ENCODE assay signal across 29 cellular contexts in the genomic region with DNA sequence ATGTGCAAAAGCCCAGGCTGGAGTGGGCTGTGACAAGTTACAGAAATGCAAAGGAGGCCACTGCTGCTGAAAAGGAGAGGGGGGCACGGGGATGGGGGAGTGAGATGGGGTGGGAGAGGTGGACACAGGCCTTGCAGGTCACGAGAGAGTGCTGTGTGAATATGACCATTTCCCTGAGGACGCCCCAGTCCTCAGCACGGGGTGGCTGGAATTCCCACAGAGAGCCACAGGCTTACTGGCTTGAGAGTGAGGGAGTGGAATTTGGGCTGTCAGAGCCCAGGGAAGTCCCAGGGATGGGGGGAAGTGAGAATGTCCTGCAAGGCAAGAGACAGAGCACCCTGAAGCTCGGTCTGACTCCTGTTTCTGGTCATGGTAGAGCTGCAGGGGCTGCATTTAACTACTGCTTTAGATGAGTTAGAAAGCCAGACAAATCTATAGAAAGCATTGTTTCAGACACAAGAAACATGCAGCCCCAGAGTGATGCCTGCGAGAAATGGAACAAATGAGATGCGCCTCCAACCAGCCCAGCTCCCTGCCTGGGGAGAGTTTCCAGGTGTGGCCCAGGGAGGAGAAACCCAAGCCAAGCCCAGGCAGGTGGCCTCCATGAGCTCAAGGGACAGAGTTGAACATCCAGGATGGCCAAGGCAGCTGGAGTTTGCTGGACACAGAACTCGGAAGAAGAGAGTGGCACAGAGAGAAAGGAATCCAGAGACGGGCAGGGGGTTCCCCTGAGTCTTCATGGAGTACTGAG. TPM values are rescaled to one million over a fixed set of nuclear protein-coding genes. Genes with fewer than 3 reads are reported as not detected.
DNase-seq lines count a peak whose midpoint lies in the region; ATAC-seq, FAIRE-seq and TF ChIP-seq lines count a peak whose summit lies in the region.
"Had no signal": no experiment of that assay in that cellular context is flagged by ENCODE, and none has a peak within 500 bp of the region (broad histone marks: within the 10 kb centered on the region; RNA-seq: fewer than 3 reads in every experiment).

No MANE protein-coding gene starts in this region.

- CTCF ChIA-PET in HepG2 (lab: Yijun Ruan, JAX; ENCODE audit: low intra/inter-chr PET ratio, low total read pairs) (no interaction called here), H1 (lab: Charles Lee; ENCODE audit: partially characterized antibody) (interaction anchor here (0.7 to 1.7 kb wide), 2 partner anchors 19 to 89 kb away, joined by 3 to 7 read pairs; no protein-coding TSS in a partner anchor)

- no peak overlapping the region for H2BK12ac ChIP-seq in H1 (ENCODE audit: low read depth, low read length)

- H3K23ac ChIP-seq in H1 (ENCODE audit: insufficient read length): no peak overlapping the region

- no peak for TF ChIP-seq EP300 in HepG2 (IDR thresholded peaks at IDR 0.05; ENCODE audit: low read depth in 2 of 2, low read length in 2 of 2)
- no peak for TF ChIP-seq EP300 in HepG2 (CRISPR knock-in tag; IDR thresholded peaks at IDR 0.05; ENCODE audit: borderline replicate concordance)
- no peak for TF ChIP-seq EP300 in H1 (IDR thresholded peaks at IDR 0.05; ENCODE audit: borderline replicate concordance in 1 of 2, low read depth in 2 of 2, low read length in 2 of 2)

- ATAC-seq in right lobe of liver (peak in 1 of 4 donors; percentile 12), HepG2 (no peak; the same call in 2 of the 3 replicates), omental fat pad (ENCODE audit: low FRiP score) (no peak)
- ATAC-seq: left colon; psoas muscle; stimulated activated naive B cell treated with anti-CD40 and anti-IgM and Interleukin-4, amounts not matched to agents 10 μg/mL and 1 μg/mL and 100 μg/mL, for 72 hours; WTC11 had no signal

- POLR2A ChIA-PET in HepG2 (lab: Yijun Ruan, JAX) (no interaction called here), H1 (lab: Charles Lee; ENCODE audit: partially characterized antibody) (interaction anchor here (0.8 to 2.6 kb wide), 3 partner anchors 11 to 29 kb away, joined by 3 to 14 read pairs (median 3); no protein-coding TSS in a partner anchor)

- H4K5ac ChIP-seq in H1 (ENCODE audit: insufficient read length, low read depth, low read length): no peak overlapping the region

- TF ChIP-seq POLR2A in right lobe of liver (IDR thresholded peaks at IDR 0.05) (no peak), HepG2 (IDR thresholded peaks at IDR 0.05; ENCODE audit: insufficient read depth in 1 of 2, low read depth in 2 of 2, low read length in 2 of 2) (no peak), H1 (IDR thresholded peaks at IDR 0.05; ENCODE audit: control extremely low read depth in 1 of 2, low read depth in 2 of 2, low read length in 2 of 2) (no peak)

- WGBS in right lobe of liver (ENCODE audit: insufficient coverage, low coverage, low lambda C conversion rate, missing lambda C conversion rate): 59% methylated on average over 8 of the region's 9 CpGs
- 22% methylated on average over 9 of the region's 9 CpGs for WGBS in HepG2 (ENCODE audit: low lambda C conversion rate)
- WGBS in H1 (ENCODE audit: extremely low coverage in 1 of 2, insufficient coverage in 1 of 2, insufficient read length in 1 of 2, insufficient replicate concordance in 2 of 2, low coverage in 1 of 2, low lambda C conversion rate in 2 of 2, missing lambda C conversion rate in 1 of 2), 2 experiments: 92% methylated on average over 7 of the region's 9 CpGs; no CpG with 5 or more reads in 1 of the 2 experiments

- H2BK120ac ChIP-seq in H1 (replicated peaks; ENCODE audit: low read depth, low read length): no peak overlapping the region

- no TSS peak for BruUV-seq in HepG2 (replicated peaks; lab: Mats Ljungman, UMichigan)

- intact Hi-C loops in right lobe of liver (cut with DNase I) (no loop called here), HepG2 (cut with micrococcal nuclease; ENCODE audit: unreplicated experiment) (no loop called here), posterior vena cava (cut with DNase I) (no loop called here)

- no peak for TF ChIP-seq CTCF in right lobe of liver (IDR thresholded peaks at IDR 0.05)
- no peak for TF ChIP-seq CTCF in HepG2 (CRISPR knock-in tag; IDR thresholded peaks at IDR 0.05)
- no peak for TF ChIP-seq CTCF in H1 (IDR thresholded peaks at IDR 0.05; ENCODE audit: control extremely low read depth in 1 of 3, insufficient read depth in 1 of 3, low read depth in 1 of 3, low read length in 3 of 3)
- no peak for TF ChIP-seq CTCF in omental fat pad (IDR thresholded peaks at IDR 0.05)

- H3K79me2 ChIP-seq in HepG2 (ENCODE audit: insufficient read depth, low read length) (no peaks in the 10 kb centered on the region), H1 (ENCODE audit: control insufficient read depth in 1 of 2, insufficient read depth in 2 of 2, low read length in 2 of 2) (no peaks in the 10 kb centered on the region)

- FAIRE-seq in HepG2 (lab: Jason Lieb, UNC) (no peak), H1 (lab: Jason Lieb, UNC) (no peak)
- FAIRE-seq: endothelial cell of umbilical vein had no signal

- no peak overlapping the region for H3K4ac ChIP-seq in H1 (replicated peaks; ENCODE audit: insufficient read length, low read depth, low read length)

- DNase-seq in right lobe of liver (peak in 2 of 3 donors; percentile 5 to 28), HepG2 (ENCODE audit: low spot score) (no peak), H1 (ENCODE audit: low read depth in 1 of 2, low spot score in 2 of 2) (peak in 1 of 2 experiments; percentile 28), posterior vena cava (ENCODE audit: low spot score) (peak; percentile 65), omental fat pad (ENCODE audit: low spot score) (no peak), NCI-H2171 (lab: John Stamatoyannopoulos, UW) (no peak)
- DNase-seq in stimulated activated CD4-positive, alpha-beta T cell treated with anti-CD3 and anti-CD28 coated beads, Interleukin-12 subunit alpha, Interleukin-12 subunit beta, amount 100 ng/mL, for 4 hours: no peak
- DNase-seq: activated CD4-positive, alpha-beta T cell treated with anti-CD3 and anti-CD28 coated beads, Interleukin-2, amount 50 U/mL, for 1 hour; activated CD8-positive, alpha-beta memory T cell treated with anti-CD3 and anti-CD28 coated beads, Interleukin-2, amount 50 U/mL, for 4 hours; activated naive CD4-positive, alpha-beta T cell treated with anti-CD3 and anti-CD28 coated beads for 36 hours; amniotic stem cell; CD8-positive, alpha-beta memory T cell; cerebellar nuclear complex; DMS 273 treated with DMSO at 0.1 percent for 48 hours; hippocampal formation; KBM-7; left colon; mesenchymal stem cell; NCI-H1092 treated with DMSO at 0.1 percent for 48 hours; NCI-H187; NCI-H2171 treated with DMSO at 0.1 percent for 48 hours; NCI-H524; NK-92 treated with Interleukin-12 subunit alpha and Interleukin-12 subunit beta, amount 100 ng/mL, for 24 hours; psoas muscle; stimulated activated naive B cell treated with anti-CD40 and anti-IgM and Interleukin-4, amounts not matched to agents 10 μg/mL and 1 μg/mL and 100 μg/mL, for 72 hours had no signal

- H3K23me2 ChIP-seq in H1 (ENCODE audit: low read depth, low read length): no peaks in the 10 kb centered on the region

- no peak overlapping the region for H3K9ac ChIP-seq in HepG2 (ENCODE audit: insufficient read depth, low read depth, low read length)
- no peak overlapping the region for H3K9ac ChIP-seq in H1 (replicated peaks in 1 of 4; ENCODE audit: extremely low read depth in 1 of 4, low read depth in 3 of 4, low read length in 3 of 4)

- H3K14ac ChIP-seq in H1 (ENCODE audit: insufficient read length): no peak overlapping the region

- H3K79me1 ChIP-seq in H1 (ENCODE audit: low read depth, low read length): no peaks in the 10 kb centered on the region; the same call in 1 of the 2 replicates

- no peak overlapping the region for H4K91ac ChIP-seq in H1 (replicated peaks; ENCODE audit: insufficient read length, low read length)

- no peaks in the 10 kb centered on the region for H3K9me3 ChIP-seq in right lobe of liver
- H3K9me3 ChIP-seq in HepG2 (ENCODE audit: low read length): no peaks in the 10 kb centered on the region
- H3K9me3 ChIP-seq in H1 (ENCODE audit: insufficient read depth in 2 of 2, low read depth in 1 of 2, low read length in 1 of 2): no peaks in the 10 kb centered on the region; a peak in 1 of 4 replicates
- H3K9me3 ChIP-seq: neutrophil, uterus had no signal

- H3K27ac ChIP-seq in right lobe of liver: no peak overlapping the region
- H3K27ac ChIP-seq in HepG2 (ENCODE audit: extremely low read length, insufficient read depth, low read length): no peak overlapping the region
- no peak overlapping the region for H3K27ac ChIP-seq in H1 (ENCODE audit: low read depth, low read length)
- H3K27ac ChIP-seq: neutrophil, psoas muscle, uterus had no signal

- TF ChIP-seq RAD21 in HepG2 (CRISPR knock-in tag; IDR thresholded peaks at IDR 0.05) (no peak), H1 (IDR thresholded peaks at IDR 0.05 in 1 of 2, conservative IDR thresholded peaks at IDR 0.05 in 1 of 2; ENCODE audit: low read depth in 2 of 2, low read length in 2 of 2) (no peak)

- in situ Hi-C loops in HepG2 (cut with HindIII; ENCODE audit: extremely low pct_ligation_motif_present, low pct_unique_long_range_greater_than_20kb): no loop called here

- no peak overlapping the region for H2BK5ac ChIP-seq in H1 (ENCODE audit: low read depth, low read length)

- H4K20me1 ChIP-seq in HepG2 (ENCODE audit: insufficient read depth, low read length): no peaks in the 10 kb centered on the region
- H4K20me1 ChIP-seq in H1 (replicated peaks in 1 of 2; ENCODE audit: control insufficient read depth in 1 of 2, insufficient read depth in 2 of 2, low read length in 2 of 2): no peaks in the 10 kb centered on the region

- H2BK15ac ChIP-seq in H1 (ENCODE audit: low read length): no peak overlapping the region

- H3K56ac ChIP-seq in H1 (replicated peaks; ENCODE audit: insufficient read length, low read depth, low read length): no peak overlapping the region

- no peak overlapping the region for H2AFZ ChIP-seq in HepG2 (ENCODE audit: low read length)
- no peak overlapping the region for H2AFZ ChIP-seq in H1 (ENCODE audit: low read length)

- H2BK20ac ChIP-seq in H1 (ENCODE audit: low read length): no peak overlapping the region; the same call in 1 of the 2 replicates

- H3K27me3 ChIP-seq in right lobe of liver (no peaks in the 10 kb centered on the region), HepG2 (ENCODE audit: control insufficient read depth in 1 of 2, insufficient read depth in 2 of 2, low read length in 2 of 2) (peaks cover 16 to 52% of the 10 kb centered on the region in 2 experiments), H1 (replicated peaks in 1 of 4; ENCODE audit: control insufficient read depth in 3 of 4, extremely low read depth in 1 of 4, insufficient read depth in 3 of 4, low read length in 3 of 4) (peaks cover 0 to 4% (median 1%) of the 10 kb centered on the region in 4 experiments; a peak in 3 of 7 replicates)
- H3K27me3 ChIP-seq: uterus had no signal

- peak overlapping the region; percentile 83; the same call in 1 of the 2 replicates for H2AK5ac ChIP-seq in H1 (ENCODE audit: low read depth, low read length)

- no peak overlapping the region for H3K18ac ChIP-seq in H1 (ENCODE audit: extremely low read depth, low read length)

- no peaks in the 10 kb centered on the region for H3K36me3 ChIP-seq in right lobe of liver
- H3K36me3 ChIP-seq in HepG2 (replicated peaks in 1 of 2; ENCODE audit: control insufficient read depth in 1 of 2, insufficient read depth in 2 of 2, low read length in 2 of 2): no peaks in the 10 kb centered on the region
- H3K36me3 ChIP-seq in H1 (ENCODE audit: control insufficient read depth in 2 of 4, insufficient read depth in 4 of 4, low read length in 3 of 4): no peaks in the 10 kb centered on the region
- H3K36me3 ChIP-seq: neutrophil, uterus had no signal

- no peaks in the 10 kb centered on the region for H3K4me1 ChIP-seq in right lobe of liver
- 0 out of 2 replicates have a peak, but pooled peaks cover 3% of the 10 kb centered on the region for H3K4me1 ChIP-seq in HepG2 (ENCODE audit: insufficient read depth, low read length)
- H3K4me1 ChIP-seq in H1 (replicated peaks in 1 of 4; ENCODE audit: control insufficient read depth in 3 of 4, insufficient read depth in 4 of 4, low read length in 3 of 4): peaks cover 0 to 4% (median 0%) of the 10 kb centered on the region in 4 experiments; a peak in 2 of 7 replicates
- H3K4me1 ChIP-seq: psoas muscle, uterus had no signal

- H3K4me2 ChIP-seq in HepG2 (ENCODE audit: low read depth, low read length): no peak overlapping the region
- no peak overlapping the region for H3K4me2 ChIP-seq in H1 (ENCODE audit: insufficient read depth in 1 of 2, low read depth in 2 of 2, low read length in 2 of 2)

- H3K4me3 ChIP-seq in right lobe of liver: no peak overlapping the region
- H3K4me3 ChIP-seq in HepG2 (replicated peaks in 1 of 3; ENCODE audit: insufficient read depth in 1 of 3, low read depth in 2 of 3, low read length in 3 of 3): no peak overlapping the region
- H3K4me3 ChIP-seq in H1 (ENCODE audit: extremely low read depth in 1 of 4, insufficient read depth in 2 of 4, low read depth in 3 of 4, low read length in 4 of 4): no peak overlapping the region
- H3K4me3 ChIP-seq: psoas muscle, uterus had no signal

- peak overlapping the region; percentile 11; the same call in 1 of the 2 replicates for H4K8ac ChIP-seq in H1 (ENCODE audit: extremely low read depth, insufficient read depth, low read length)

RNA-seq across cellular contexts. Expression of a gene that starts 30.5 kb away (rescaled TPM):
- 10 to 100 TPM in 5 of 6 experiments, 1 to 10 TPM in 1; 7.7 to 13.9 (median 10.1) TPM for total RNA-seq in right lobe of liver
- total RNA-seq in HepG2 (2016; rRNA removed; fragmentation: Illumina TruSeq; extraction: Trizol): 0.60 and 4.1 TPM in 2 replicates
- 3.0 and 3.1 TPM in 2 replicates for total RNA-seq in HepG2 (2016; cell fraction: cytosol; rRNA removed; fragmentation: Illumina TruSeq; extraction: Trizol; ENCODE audit: low read depth)
- total RNA-seq in HepG2 (2016; cell fraction: insoluble cytoplasmic fraction; rRNA removed; fragmentation: Illumina TruSeq; extraction: Trizol): 0.30 and 4.3 TPM in 2 replicates
- 0.96 and 1.0 TPM in 2 replicates for total RNA-seq in HepG2 (2016; cell fraction: membrane; rRNA removed; fragmentation: Illumina TruSeq; extraction: Trizol)
- 8.0 and 8.6 TPM in 2 replicates for total RNA-seq in HepG2 (2016; cell fraction: nucleus; rRNA removed; fragmentation: Illumina TruSeq; extraction: Trizol)
- 7.5 and 9.9 TPM in 2 replicates for polyA plus RNA-seq in HepG2 (2011; rRNA removed)
- 1.3 and 1.9 TPM in 2 replicates for polyA plus RNA-seq in HepG2 (2011; cell fraction: cytosol; rRNA removed)
- 184 and 219 TPM in 2 replicates for polyA plus RNA-seq in HepG2 (2011; cell fraction: nucleus; rRNA removed)
- polyA plus RNA-seq in HepG2 (2012): 16.9 and 23.0 TPM in 2 replicates
- polyA plus RNA-seq in HepG2 (2016; cell fraction: cytosol; fragmentation: Illumina TruSeq; extraction: Trizol; ENCODE audit: low read depth): 0.41 and 0.51 TPM in 2 replicates
- polyA plus RNA-seq in HepG2 (2016; cell fraction: insoluble cytoplasmic fraction; fragmentation: Illumina TruSeq; extraction: Trizol; ENCODE audit: low read depth): 0.69 and 1.4 TPM in 2 replicates
- 0.55 and 0.71 TPM in 2 replicates for polyA plus RNA-seq in HepG2 (2016; cell fraction: membrane; fragmentation: Illumina TruSeq; extraction: Trizol; ENCODE audit: low read depth)
- polyA plus RNA-seq in HepG2 (2016; cell fraction: nucleus; fragmentation: Illumina TruSeq; extraction: Trizol; ENCODE audit: insufficient read depth, low read depth): 49.5 and 52.8 TPM in 2 replicates
- polyA minus RNA-seq in HepG2 (2011; rRNA and poly(A)+ RNA removed; ENCODE audit: low replicate concordance): 8.5 and 18.0 TPM in 2 replicates
- polyA minus RNA-seq in HepG2 (2011; cell fraction: cytosol; rRNA and poly(A)+ RNA removed): 0.49 and 0.88 TPM in 2 replicates
- polyA minus RNA-seq in HepG2 (2011; cell fraction: nucleus; rRNA and poly(A)+ RNA removed): 24.2 and 30.1 TPM in 2 replicates
- total RNA-seq in H1 (2021; fragmentation: NEBNext Ultra II Directional; extraction: Animal tissue kit (Norgen Biotek cat#: 25700)): 26.7 and 26.8 TPM in 2 replicates
- polyA plus RNA-seq in H1 (2011; rRNA removed): 12.4 and 26.3 TPM in 2 replicates
- 20.2 TPM for polyA plus RNA-seq in H1 (2011; cell fraction: cytosol; rRNA removed)
- 166 TPM for polyA plus RNA-seq in H1 (2011; cell fraction: nucleus; rRNA removed)
- polyA plus RNA-seq in H1 (2012, experiment 1 of 2): 30.4 to 43.7 TPM (median 40.6 TPM) in 4 replicates
- polyA plus RNA-seq in H1 (2012, experiment 2 of 2): 20.7 TPM
- polyA plus RNA-seq in H1 (2013, experiment 1 of 2): 16.9 TPM
- 14.3 TPM for polyA plus RNA-seq in H1 (2013, experiment 2 of 2)
- 7.0 and 9.4 TPM in 2 replicates for polyA minus RNA-seq in H1 (2011; rRNA and poly(A)+ RNA removed)
- 9.7 TPM for polyA minus RNA-seq in H1 (2011; cell fraction: cytosol; rRNA and poly(A)+ RNA removed)
- 37.9 TPM for polyA minus RNA-seq in H1 (2011; cell fraction: nucleus; rRNA and poly(A)+ RNA removed)
- 10 to 100 TPM; 28.5 to 31.4 TPM for total RNA-seq in posterior vena cava
- total RNA-seq in omental fat pad: 10 to 100 TPM; 24.9 to 49.8 (median 27.9) TPM

Comparison
In these comparisons a context has a peak if more than half of its experiments do, and no peak if none do; other contexts are left out.
1. DNase-seq: peak in right lobe of liver (2 of 3) and posterior vena cava (single experiment); none in HepG2 (single experiment), omental fat pad (single experiment), stimulated activated CD4-positive, alpha-beta T cell treated with anti-CD3 and anti-CD28 coated beads, Interleukin-12 subunit alpha, Interleukin-12 subunit beta, amount 100 ng/mL, for 4 hours (single experiment) and NCI-H2171 (single experiment).